Comparison of ENCODE assay signal across 28 cellular contexts in genomic region chr2:44848026-44848425, GRCh38.
A peak's percentile ranks its signal among the peaks of the same experiment; 100 is the strongest.
DNase-seq lines count a peak whose midpoint lies in the region; ATAC-seq, FAIRE-seq and TF ChIP-seq lines count a peak whose summit lies in the region.
"Had no signal": no experiment of that assay in that cellular context is flagged by ENCODE, and none has a peak within 500 bp of the region (broad histone marks: within the 10 kb centered on the region; RNA-seq: fewer than 3 reads in every experiment).

No MANE protein-coding gene starts in this region.

- WGBS in H1 (ENCODE audit: extremely low coverage in 1 of 2, insufficient coverage in 1 of 2, insufficient read length in 1 of 2, insufficient replicate concordance in 2 of 2, low coverage in 1 of 2, low lambda C conversion rate in 2 of 2, missing lambda C conversion rate in 1 of 2), 2 experiments: 88% methylated on average over 1 of the region's 1 CpG; no CpG with 5 or more reads in 1 of the 2 experiments
- WGBS in neuronal stem cell (ENCODE audit: extremely low coverage in 2 of 2, insufficient read length in 2 of 2, insufficient replicate concordance in 1 of 2), 2 donors: no CpG with 5 or more reads among the region's 1 CpG

- no peaks in the 10 kb centered on the region for H4K20me1 ChIP-seq in H1 (replicated peaks in 1 of 2; ENCODE audit: control insufficient read depth in 1 of 2, insufficient read depth in 2 of 2, low read length in 2 of 2)
- H4K20me1 ChIP-seq: BLaER1 had no signal

- no peak for TF ChIP-seq EP300 in H1 (IDR thresholded peaks at IDR 0.05; ENCODE audit: borderline replicate concordance in 1 of 2, low read depth in 2 of 2, low read length in 2 of 2)

- TF ChIP-seq POLR2A in H1 (IDR thresholded peaks at IDR 0.05; ENCODE audit: control extremely low read depth in 1 of 2, low read depth in 2 of 2, low read length in 2 of 2): no peak

- H3K4me2 ChIP-seq in H1 (ENCODE audit: insufficient read depth in 1 of 2, low read depth in 2 of 2, low read length in 2 of 2) (no peak overlapping the region), neuronal stem cell (ENCODE audit: insufficient read depth, low read length, poor library complexity, severe bottlenecking) (no peak overlapping the region)
- H3K4me2 ChIP-seq: BLaER1 had no signal

- H2AK5ac ChIP-seq in H1 (ENCODE audit: low read depth, low read length) (no peak overlapping the region), neuronal stem cell (ENCODE audit: low read depth, low read length) (no peak overlapping the region)

- no peak for FAIRE-seq in H1 (lab: Jason Lieb, UNC)
- FAIRE-seq in HTR-8/SVneo (lab: Jason Lieb, UNC): no peak
- FAIRE-seq: A204.1, G401.6, GM12891, GM19239 had no signal

- H3K36me3 Mint-ChIP-seq in activated CD4-positive, alpha-beta T cell treated with anti-CD3 and anti-CD28 coated beads, Interleukin-2, amount 10 ng/mL, durations not matched to agents 7 days and 5 days (ENCODE audit: low read depth): no peaks in the 10 kb centered on the region
- H3K36me3 Mint-ChIP-seq: CD14-positive monocyte; CD4-positive, alpha-beta memory T cell; CD4-positive, CD25-positive, alpha-beta regulatory T cell; CD8-positive, alpha-beta memory T cell had no signal

- H3K79me2 ChIP-seq in H1 (ENCODE audit: control insufficient read depth in 1 of 2, insufficient read depth in 2 of 2, low read length in 2 of 2): no peaks in the 10 kb centered on the region

- H3K27me3 ChIP-seq in H1 (replicated peaks in 1 of 4; ENCODE audit: control insufficient read depth in 3 of 4, extremely low read depth in 1 of 4, insufficient read depth in 3 of 4, low read length in 3 of 4) (no peaks in the 10 kb centered on the region), neuronal stem cell (ENCODE audit: control insufficient read depth in 3 of 3, insufficient read depth in 3 of 3, low read depth in 1 of 3, low read length in 3 of 3) (peaks cover 0 to 26% (median 0%) of the 10 kb centered on the region in 3 experiments)
- H3K27me3 ChIP-seq: BE2C, BLaER1 had no signal

- H3K14ac ChIP-seq in H1 (ENCODE audit: insufficient read length) (no peak overlapping the region), neuronal stem cell (ENCODE audit: low read length) (no peak overlapping the region)

- CTCF ChIA-PET in activated CD4-positive, alpha-beta T cell treated with anti-CD3 and anti-CD28 coated beads, Interleukin-2, amount 10 ng/mL, durations not matched to agents 7 days and 5 days (lab: Charles Lee): no interaction called here
- CTCF ChIA-PET in H1 (lab: Charles Lee; ENCODE audit: partially characterized antibody): interaction anchor here (1.2 to 1.5 kb wide), 2 partner anchors 20 to 108 kb away, joined by 3 read pairs; no protein-coding TSS in a partner anchor

- no peak overlapping the region for H3K18ac ChIP-seq in H1 (ENCODE audit: extremely low read depth, low read length)
- peak overlapping the region; percentile 53 for H3K18ac ChIP-seq in neuronal stem cell (ENCODE audit: low read length)

- H2BK20ac ChIP-seq in H1 (ENCODE audit: low read length): no peak overlapping the region

- H2BK5ac ChIP-seq in H1 (ENCODE audit: low read depth, low read length): no peak overlapping the region
- no peak overlapping the region for H2BK5ac ChIP-seq in neuronal stem cell (ENCODE audit: low read length)

- no peak for DNase-seq in activated CD4-positive, alpha-beta T cell treated with anti-CD3 and anti-CD28 coated beads, Interleukin-2, amount 10 ng/mL, durations not matched to agents 7 days and 5 days
- DNase-seq in activated CD4-positive, alpha-beta T cell treated with anti-CD3 and anti-CD28 coated beads, Interleukin-2, amount 50 U/mL, for 48 hours: no peak
- DNase-seq in H1 (ENCODE audit: low read depth in 1 of 2, low spot score in 2 of 2) (no peak), neuronal stem cell (ENCODE audit: low spot score) (no peak), G401 (ENCODE audit: low spot score) (no peak), HTR-8/SVneo (ENCODE audit: insufficient read length, low spot score) (no peak)
- DNase-seq: 8988T; ACHN; BE2C; C1 segment of cervical spinal cord; CD4-positive, alpha-beta memory T cell; CD4-positive, CD25-positive, alpha-beta regulatory T cell; CD8-positive, alpha-beta memory T cell; COR-L47; DMS 273 treated with DMSO at 0.1 percent for 48 hours; DMS153; DMS53; DMS79; DND-41; EL; GF-D8 had no signal

- H3K27ac Mint-ChIP-seq in activated CD4-positive, alpha-beta T cell treated with anti-CD3 and anti-CD28 coated beads, Interleukin-2, amount 10 ng/mL, durations not matched to agents 7 days and 5 days: peak overlapping the region; percentile 22
- H3K27ac Mint-ChIP-seq: CD4-positive, alpha-beta memory T cell; CD4-positive, CD25-positive, alpha-beta regulatory T cell; CD8-positive, alpha-beta memory T cell had no signal

- ATAC-seq in GM21619 (IDR thresholded peaks at IDR 0.05; ENCODE audit: unreplicated experiment): no peak

- H3K56ac ChIP-seq in H1 (replicated peaks; ENCODE audit: insufficient read length, low read depth, low read length): no peak overlapping the region

- H2BK120ac ChIP-seq in H1 (replicated peaks; ENCODE audit: low read depth, low read length) (no peak overlapping the region), neuronal stem cell (ENCODE audit: low read depth, low read length) (no peak overlapping the region)

- H3K36me3 ChIP-seq in H1 (ENCODE audit: control insufficient read depth in 2 of 4, insufficient read depth in 4 of 4, low read length in 3 of 4): no peaks in the 10 kb centered on the region
- H3K36me3 ChIP-seq in neuronal stem cell (replicated peaks in 1 of 2; ENCODE audit: control insufficient read depth in 2 of 2, insufficient read depth in 2 of 2, low read length in 2 of 2): no peaks in the 10 kb centered on the region
- H3K36me3 ChIP-seq: BE2C, BLaER1 had no signal

- H3K4ac ChIP-seq in H1 (replicated peaks; ENCODE audit: insufficient read length, low read depth, low read length) (no peak overlapping the region), neuronal stem cell (ENCODE audit: low read length) (no peak overlapping the region)

- H3K4me1 ChIP-seq in H1 (replicated peaks in 1 of 4; ENCODE audit: control insufficient read depth in 3 of 4, insufficient read depth in 4 of 4, low read length in 3 of 4) (no peaks in the 10 kb centered on the region), neuronal stem cell (ENCODE audit: control insufficient read depth in 2 of 2, insufficient read depth in 1 of 2, low read depth in 1 of 2, low read length in 2 of 2) (peaks cover 0 to 4% of the 10 kb centered on the region in 2 donors)
- H3K4me1 ChIP-seq: BE2C, BLaER1 had no signal

- TF ChIP-seq RAD21 in H1 (IDR thresholded peaks at IDR 0.05 in 1 of 2, conservative IDR thresholded peaks at IDR 0.05 in 1 of 2; ENCODE audit: low read depth in 2 of 2, low read length in 2 of 2): no peak

- H3K4me3 Mint-ChIP-seq in activated CD4-positive, alpha-beta T cell treated with anti-CD3 and anti-CD28 coated beads, Interleukin-2, amount 10 ng/mL, durations not matched to agents 7 days and 5 days: no peak overlapping the region
- H3K4me3 Mint-ChIP-seq: CD14-positive monocyte; CD4-positive, alpha-beta memory T cell; CD4-positive, CD25-positive, alpha-beta regulatory T cell; CD8-positive, alpha-beta memory T cell had no signal

- no peak overlapping the region for H3K4me3 ChIP-seq in H1 (ENCODE audit: extremely low read depth in 1 of 4, insufficient read depth in 2 of 4, low read depth in 3 of 4, low read length in 4 of 4)
- H3K4me3 ChIP-seq in neuronal stem cell (ENCODE audit: low read length in 2 of 2): no peak overlapping the region
- H3K4me3 ChIP-seq: BLaER1 had no signal

- no peaks in the 10 kb centered on the region for H3K9me3 ChIP-seq in H1 (ENCODE audit: insufficient read depth in 2 of 2, low read depth in 1 of 2, low read length in 1 of 2)
- H3K9me3 ChIP-seq in neuronal stem cell (replicated peaks in 1 of 2; ENCODE audit: control insufficient read depth in 2 of 2, insufficient read depth in 1 of 2, low read depth in 1 of 2, low read length in 2 of 2): peaks cover 0 to 2% of the 10 kb centered on the region in 2 donors
- H3K9me3 ChIP-seq: BE2C, BLaER1 had no signal

- H4K91ac ChIP-seq in H1 (replicated peaks; ENCODE audit: insufficient read length, low read length) (no peak overlapping the region), neuronal stem cell (ENCODE audit: low read depth, low read length, poor library complexity) (no peak overlapping the region)

- H3K23ac ChIP-seq in H1 (ENCODE audit: insufficient read length) (no peak overlapping the region), neuronal stem cell (ENCODE audit: low read depth, low read length, poor library complexity) (no peak overlapping the region)

- no peaks in the 10 kb centered on the region for H3K79me1 ChIP-seq in H1 (ENCODE audit: low read depth, low read length)
- no peaks in the 10 kb centered on the region for H3K79me1 ChIP-seq in neuronal stem cell (ENCODE audit: low read depth, low read length)

- H3K23me2 ChIP-seq in H1 (ENCODE audit: low read depth, low read length): no peaks in the 10 kb centered on the region

- H3K9ac ChIP-seq in H1 (replicated peaks in 1 of 4; ENCODE audit: extremely low read depth in 1 of 4, low read depth in 3 of 4, low read length in 3 of 4) (no peak overlapping the region), neuronal stem cell (ENCODE audit: low read depth, low read length, poor library complexity) (no peak overlapping the region)
- H3K9ac ChIP-seq: BLaER1 had no signal

- POLR2A ChIA-PET in activated CD4-positive, alpha-beta T cell treated with anti-CD3 and anti-CD28 coated beads, Interleukin-2, amount 10 ng/mL, durations not matched to agents 7 days and 5 days (lab: Charles Lee): no interaction called here
- POLR2A ChIA-PET in H1 (lab: Charles Lee; ENCODE audit: partially characterized antibody): no interaction called here

- no peaks in the 10 kb centered on the region for H3K9me3 Mint-ChIP-seq in activated CD4-positive, alpha-beta T cell treated with anti-CD3 and anti-CD28 coated beads, Interleukin-2, amount 10 ng/mL, durations not matched to agents 7 days and 5 days
- H3K9me3 Mint-ChIP-seq: CD4-positive, alpha-beta memory T cell; CD8-positive, alpha-beta memory T cell had no signal

- H2BK15ac ChIP-seq in H1 (ENCODE audit: low read length): no peak overlapping the region
- no peak overlapping the region for H2BK15ac ChIP-seq in neuronal stem cell (ENCODE audit: low read length)

- H3K27me3 Mint-ChIP-seq in activated CD4-positive, alpha-beta T cell treated with anti-CD3 and anti-CD28 coated beads, Interleukin-2, amount 10 ng/mL, durations not matched to agents 7 days and 5 days: peaks cover 29% of the 10 kb centered on the region

- no peak overlapping the region for H4K8ac ChIP-seq in H1 (ENCODE audit: extremely low read depth, insufficient read depth, low read length)
- H4K8ac ChIP-seq in neuronal stem cell (ENCODE audit: low read depth, low read length): no peak overlapping the region

- H2AFZ ChIP-seq in H1 (ENCODE audit: low read length): 0 out of 2 replicates have a peak overlapping the region, but pooled peaks have one; percentile 31
- H2AFZ ChIP-seq in neuronal stem cell (ENCODE audit: low read length): no peak overlapping the region

- H4K5ac ChIP-seq in H1 (ENCODE audit: insufficient read length, low read depth, low read length): no peak overlapping the region

- H3K4me1 Mint-ChIP-seq in activated CD4-positive, alpha-beta T cell treated with anti-CD3 and anti-CD28 coated beads, Interleukin-2, amount 10 ng/mL, durations not matched to agents 7 days and 5 days: peaks cover 9% of the 10 kb centered on the region
- H3K4me1 Mint-ChIP-seq: CD14-positive monocyte; CD8-positive, alpha-beta memory T cell had no signal

- H2BK12ac ChIP-seq in H1 (ENCODE audit: low read depth, low read length) (no peak overlapping the region), neuronal stem cell (ENCODE audit: low read length) (no peak overlapping the region)

- TF ChIP-seq CTCF in H1 (IDR thresholded peaks at IDR 0.05; ENCODE audit: control extremely low read depth in 1 of 3, insufficient read depth in 1 of 3, low read depth in 1 of 3, low read length in 3 of 3): no peak

- H3K27ac ChIP-seq in H1 (ENCODE audit: low read depth, low read length) (no peak overlapping the region), neuronal stem cell (replicated peaks; ENCODE audit: low read length) (no peak overlapping the region)
- H3K27ac ChIP-seq: BLaER1 had no signal

- in situ Hi-C loops in G401 (cut with HindIII; ENCODE audit: low sequenced_read_pairs): no loop called here
